15 cellular contexts compared by ENCODE assay signal in the genomic region with DNA sequence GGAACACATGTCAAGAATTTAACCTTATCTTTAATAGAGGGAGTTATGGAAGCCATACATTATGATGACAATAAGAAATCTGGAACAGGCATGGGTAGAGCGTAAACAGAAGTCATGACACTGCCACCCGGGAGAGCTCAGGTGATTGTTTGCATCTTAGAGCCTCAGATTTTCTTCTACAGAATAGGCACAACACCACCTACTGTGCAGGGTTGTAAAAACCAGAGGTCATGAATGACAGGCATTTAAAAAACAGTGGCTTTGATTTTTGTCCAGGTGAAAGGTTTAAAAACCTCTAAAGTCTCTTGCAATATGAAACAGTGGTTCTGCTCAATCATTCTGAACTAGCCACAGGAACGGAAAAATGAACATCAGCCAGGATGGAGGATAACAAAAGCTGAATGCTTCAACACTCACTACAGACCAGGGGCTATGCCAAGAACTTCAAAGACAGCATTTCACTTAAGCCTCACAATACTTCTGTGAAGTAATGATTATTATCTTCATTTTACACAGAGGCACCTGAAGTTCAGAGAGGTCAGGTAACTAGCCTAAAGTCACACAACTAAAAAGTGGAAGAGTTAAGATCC.
"Had no signal": no experiment of that assay in that cellular context is flagged by ENCODE, and none has a peak within 500 bp of the region (broad histone marks: within the 10 kb centered on the region; RNA-seq: fewer than 3 reads in every experiment).

No MANE protein-coding gene starts in this region.

- H3K27me3 ChIP-seq: breast epithelium, ovary had no signal

- H3K4me3 ChIP-seq: breast epithelium, ovary had no signal

- H3K36me3 ChIP-seq: breast epithelium, ovary had no signal

- H3K27ac ChIP-seq: breast epithelium, epithelial cell of prostate, ovary had no signal

- H3K9me3 ChIP-seq: breast epithelium, ovary had no signal

- ATAC-seq: effector memory CD8-positive, alpha-beta T cell; left colon; stimulated activated naive CD8-positive, alpha-beta T cell treated with anti-CD3 and anti-CD28 coated beads, Interleukin-15, amount 100 ng/mL, for 72 hours; T-cell had no signal

- DNase-seq: activated CD4-positive, alpha-beta memory T cell treated with anti-CD3 and anti-CD28 coated beads, Interleukin-2, amount 10 ng/mL, durations not matched to agents 7 days and 5 days; activated gamma-delta T cell treated with Interleukin-2 at 50 U/mL for 16 hours; activated naive CD8-positive, alpha-beta T cell treated with anti-CD3 and anti-CD28 coated beads for 36 hours; amygdala; cerebellar nuclear complex; effector memory CD8-positive, alpha-beta T cell; foreskin melanocyte; left colon; ovary; stimulated activated CD4-positive, alpha-beta T cell treated with anti-CD3 and anti-CD28 coated beads, Interleukin-1b, Interleukin-23, amount 100 ng/mL, for 48 hours; stimulated activated naive CD8-positive, alpha-beta T cell treated with anti-CD3 and anti-CD28 coated beads, Interleukin-15, amount 100 ng/mL, for 72 hours; T-cell; T1000 had no signal

- H3K4me1 ChIP-seq: breast epithelium had no signal
